14 cellular contexts compared by ENCODE assay signal in the genomic region with DNA sequence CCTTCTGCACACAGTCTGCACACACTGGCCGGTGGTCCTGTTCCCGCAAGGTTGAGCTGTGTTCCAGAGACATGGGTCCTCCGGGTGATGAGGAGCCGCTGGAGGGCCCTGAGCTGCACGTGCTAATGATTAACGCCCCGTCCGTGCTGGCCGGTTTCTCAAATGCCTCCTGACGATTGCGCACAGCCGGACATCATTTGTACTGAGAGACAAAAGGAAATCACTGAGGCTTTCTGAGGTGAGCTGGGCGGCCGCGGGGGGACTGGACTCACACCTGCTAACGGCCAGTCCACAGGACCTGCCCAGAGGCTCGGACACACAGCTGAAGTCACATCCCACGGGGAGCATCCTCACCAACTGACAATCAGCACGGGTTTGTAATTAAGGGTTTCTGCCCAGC. TPM values are rescaled to one million over a fixed set of nuclear protein-coding genes. Genes with fewer than 3 reads are reported as not detected.
DNase-seq lines count a peak whose midpoint lies in the region; ATAC-seq, FAIRE-seq and TF ChIP-seq lines count a peak whose summit lies in the region.
"Had no signal": no experiment of that assay in that cellular context is flagged by ENCODE, and none has a peak within 500 bp of the region (broad histone marks: within the 10 kb centered on the region; RNA-seq: fewer than 3 reads in every experiment).

No MANE protein-coding gene starts in this region.

- no peak overlapping the region for H3K4ac ChIP-seq in mesenchymal stem cell (ENCODE audit: low read depth in 1 of 2, low read length in 2 of 2)

- no peak overlapping the region for H2AK5ac ChIP-seq in mesenchymal stem cell (ENCODE audit: low read length, severe bottlenecking)

- H3K23ac ChIP-seq in mesenchymal stem cell (ENCODE audit: low read length in 2 of 2): no peak overlapping the region

- FAIRE-seq in GM12891 (lab: Jason Lieb, UNC): no peak
- FAIRE-seq: keratinocyte had no signal

- intact Hi-C loops in right cardiac atrium (cut with DNase I): no loop called here
- intact Hi-C loops in left cardiac atrium (cut with DNase I): no loop called here
- intact Hi-C loops in colonic mucosa (cut with DNase I): no loop called here

- H3K27me3 ChIP-seq in right cardiac atrium (ENCODE audit: control insufficient read depth, insufficient read depth): no peaks in the 10 kb centered on the region
- H3K27me3 ChIP-seq in colonic mucosa: peaks cover 7% of the 10 kb centered on the region
- peaks cover 0 to 63% of the 10 kb centered on the region in 2 experiments for H3K27me3 ChIP-seq in mesenchymal stem cell (ENCODE audit: control insufficient read depth in 1 of 2, insufficient read depth in 1 of 2, low read length in 2 of 2)

- no peak overlapping the region for H2BK120ac ChIP-seq in mesenchymal stem cell (ENCODE audit: low read depth, low read length)

- H3K4me2 ChIP-seq in mesenchymal stem cell (ENCODE audit: low read length, poor library complexity, severe bottlenecking): peak overlapping the region; percentile 35

- H3K9ac ChIP-seq in colonic mucosa (ENCODE audit: low read depth in 2 of 2, low read length in 2 of 2): no peak overlapping the region
- no peak overlapping the region for H3K9ac ChIP-seq in mesenchymal stem cell (ENCODE audit: low read length)

- no peak overlapping the region for H2BK12ac ChIP-seq in mesenchymal stem cell (ENCODE audit: low read length in 2 of 2)

- no peak for TF ChIP-seq POLR2A in GM12891 (IDR thresholded peaks at IDR 0.05; ENCODE audit: low read depth, low read length)

- peak; percentile 9 to 51 (median 39) for DNase-seq in right cardiac atrium
- DNase-seq in left cardiac atrium: no peak
- DNase-seq in colonic mucosa: peak; percentile 12
- no peak for DNase-seq in mesenchymal stem cell
- no peak for DNase-seq in NCI-H187 (lab: John Stamatoyannopoulos, UW)
- no peak for DNase-seq in GM12891 (ENCODE audit: insufficient read length, low spot score)
- DNase-seq in medulla oblongata (ENCODE audit: extremely low spot score): no peak
- DNase-seq: activated CD8-positive, alpha-beta T cell treated with anti-CD3 and anti-CD28 coated beads for 36 hours; effector CD8-positive, alpha-beta T cell; GOT3; NCI-H1105 treated with DMSO at 0.1 percent for 48 hours had no signal

- no peak overlapping the region for H2BK5ac ChIP-seq in mesenchymal stem cell (ENCODE audit: low read depth, low read length, poor library complexity, severe bottlenecking)

- no peaks in the 10 kb centered on the region for H3K36me3 ChIP-seq in colonic mucosa
- peaks cover 17% of the 10 kb centered on the region in 2 experiments for H3K36me3 ChIP-seq in mesenchymal stem cell (ENCODE audit: control insufficient read depth in 1 of 2, insufficient read depth in 2 of 2, low read depth in 1 of 2, low read length in 2 of 2)

- H3K4me1 ChIP-seq in right cardiac atrium (ENCODE audit: control insufficient read depth, insufficient read depth, low read length): no peaks in the 10 kb centered on the region
- no peaks in the 10 kb centered on the region for H3K4me1 ChIP-seq in colonic mucosa
- H3K4me1 ChIP-seq in mesenchymal stem cell (ENCODE audit: control insufficient read depth, insufficient read depth, low read depth, low read length): peaks cover 25% of the 10 kb centered on the region

- no peak overlapping the region for H3K18ac ChIP-seq in mesenchymal stem cell (ENCODE audit: low read depth in 1 of 2, low read length in 2 of 2)

- ATAC-seq in right cardiac atrium: no peak
- no peak for ATAC-seq in left cardiac atrium
- ATAC-seq in HG02763 (IDR thresholded peaks at IDR 0.05; ENCODE audit: unreplicated experiment): no peak
- ATAC-seq: activated CD8-positive, alpha-beta T cell treated with anti-CD3 and anti-CD28 coated beads for 36 hours; activated T-helper 17 cell treated with anti-CD3 and anti-CD28 coated beads, Interleukin-2, amount 50 U/mL, for 72 hours had no signal

- H2AFZ ChIP-seq in mesenchymal stem cell (ENCODE audit: low read depth, low read length): no peak overlapping the region

- 79% methylated on average over 19 of the region's 19 CpGs for WGBS in right cardiac atrium
- 91% methylated on average over 19 of the region's 19 CpGs for WGBS in mesenchymal stem cell

- no peak overlapping the region for H2BK15ac ChIP-seq in mesenchymal stem cell (ENCODE audit: low read depth, poor library complexity, severe bottlenecking)

- no peak overlapping the region for H4K8ac ChIP-seq in mesenchymal stem cell (ENCODE audit: low read length)

- H4K91ac ChIP-seq in mesenchymal stem cell (ENCODE audit: low read length): no peak overlapping the region

- no peaks in the 10 kb centered on the region for H3K79me1 ChIP-seq in mesenchymal stem cell (replicated peaks; ENCODE audit: low read length, poor library complexity, severe bottlenecking)

- H3K4me3 ChIP-seq in right cardiac atrium (ENCODE audit: low read length): no peak overlapping the region
- H3K4me3 ChIP-seq in colonic mucosa: no peak overlapping the region
- H3K4me3 ChIP-seq in mesenchymal stem cell (ENCODE audit: insufficient read depth in 1 of 2, low read depth in 1 of 2, low read length in 2 of 2): peak overlapping the region in 1 of 2 experiments; percentile 26

- H3K14ac ChIP-seq in mesenchymal stem cell (ENCODE audit: low read length in 2 of 2): no peak overlapping the region

- no peak for TF ChIP-seq CTCF in colonic mucosa (IDR thresholded peaks at IDR 0.05)

- H3K27ac ChIP-seq in right cardiac atrium (ENCODE audit: low read length) (no peak overlapping the region), colonic mucosa (no peak overlapping the region), mesenchymal stem cell (ENCODE audit: low read length, poor library complexity, severe bottlenecking) (no peak overlapping the region)

- H3K9me3 ChIP-seq in right cardiac atrium (ENCODE audit: control insufficient read depth, low read length) (no peaks in the 10 kb centered on the region), colonic mucosa (no peaks in the 10 kb centered on the region), mesenchymal stem cell (ENCODE audit: control insufficient read depth, low read length) (no peaks in the 10 kb centered on the region)

TF ChIP-seq in GM12891, 5 proteins besides CTCF, POLR2A, EP300 and RAD21:
- no peak for TF ChIP-seq SPI1 (IDR thresholded peaks at IDR 0.05; ENCODE audit: low read depth, low read length)
- TF ChIP-seq TAF1 (IDR thresholded peaks at IDR 0.05; ENCODE audit: low read depth, low read length): no peak
- TF ChIP-seq POLR2AphosphoS5 (IDR thresholded peaks at IDR 0.05; ENCODE audit: low read depth, low read length): no peak
- no peak for TF ChIP-seq POU2F2 (IDR thresholded peaks at IDR 0.05; ENCODE audit: low read depth, low read length)
- TF ChIP-seq PAX5 (IDR thresholded peaks at IDR 0.05; ENCODE audit: insufficient read depth, low read length, severe bottlenecking): no peak

RNA-seq across cellular contexts. Expression of gene POFUT2, which starts 29.2 kb away (rescaled TPM):
- 10 to 100 TPM; 16.0 to 20.3 (median 19.1) TPM for total RNA-seq in right cardiac atrium
- 14.1 TPM for polyA plus RNA-seq in right cardiac atrium
- total RNA-seq in left cardiac atrium: 10 to 100 TPM; 18.1 to 20.3 TPM
- total RNA-seq in colonic mucosa: 10 to 100 TPM; 23.8 to 31.6 TPM
- 75.1 TPM for polyA plus RNA-seq in mesenchymal stem cell (2013, experiment 1 of 2)
- 76.3 TPM for polyA plus RNA-seq in mesenchymal stem cell (2013, experiment 2 of 2)
- polyA plus RNA-seq in GM12891 (2012; ENCODE audit: low read depth, missing spikeins): 8.8 TPM

Comparison
In these comparisons a context has a peak if more than half of its experiments do, and no peak if none do; other contexts are left out.
1. DNase-seq: peak in right cardiac atrium (3 of 3) and colonic mucosa (single experiment); none in left cardiac atrium (single experiment), mesenchymal stem cell (single experiment), NCI-H187 (0 of 2), GM12891 (single experiment) and medulla oblongata (single experiment).